Comparison of ENCODE assay signal across 8 cellular contexts in the genomic region with DNA sequence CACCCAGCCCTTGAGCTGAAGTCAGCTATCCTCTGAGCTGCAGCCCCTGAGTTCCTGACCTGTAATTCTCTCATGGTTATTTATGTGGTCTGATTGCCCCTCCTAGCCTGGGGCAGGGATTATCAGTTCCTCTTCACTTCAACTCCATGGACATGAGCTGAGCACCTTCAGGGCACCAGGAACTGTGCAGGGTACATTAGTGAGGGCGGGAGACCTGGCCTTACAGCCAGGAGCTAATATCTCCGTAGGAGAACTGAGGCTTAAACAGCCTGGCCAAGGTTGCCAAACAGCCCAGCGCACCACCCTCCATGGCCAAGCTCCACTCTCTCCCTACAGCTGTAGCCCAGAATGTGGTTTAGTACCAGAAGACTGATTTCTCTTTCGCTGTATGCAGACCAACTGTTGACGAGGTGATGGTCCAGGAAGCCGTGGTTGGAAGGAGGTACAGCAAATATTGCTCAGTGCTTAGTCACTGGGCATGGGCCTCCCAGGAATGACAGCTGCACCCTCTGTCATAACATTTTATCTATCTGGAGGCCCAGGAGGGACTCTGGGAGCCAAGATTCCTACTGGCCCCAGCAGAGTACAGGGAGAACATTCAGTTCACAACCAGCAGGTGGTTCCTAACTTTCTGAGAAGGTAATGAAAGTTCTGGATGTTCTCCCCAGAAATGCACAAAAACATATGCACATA.
DNase-seq lines count a peak whose midpoint lies in the region; ATAC-seq and TF ChIP-seq lines count a peak whose summit lies in the region.

No MANE protein-coding gene starts in this region.

- H3K9me2 ChIP-seq in Loucy (replicated peaks; ENCODE audit: low read depth, low read length) (no peaks in the 10 kb centered on the region), GM23338 (ENCODE audit: insufficient read depth) (peaks cover 7% of the 10 kb centered on the region; the same call in 1 of the 2 replicates)

- peaks cover 1% of the 10 kb centered on the region for H3K27me3 Mint-ChIP-seq in GM23338 (ENCODE audit: insufficient read depth, low read depth, poor library complexity)

- no peaks in the 10 kb centered on the region for H3K9me3 Mint-ChIP-seq in GM23338

- H3K79me2 ChIP-seq in Loucy (ENCODE audit: insufficient read depth, low read length) (no peaks in the 10 kb centered on the region), osteoblast (ENCODE audit: insufficient read depth, low read length) (no peaks in the 10 kb centered on the region), GM23338 (replicated peaks; ENCODE audit: insufficient read depth) (no peaks in the 10 kb centered on the region)

- peak; percentile 36 for TF ChIP-seq CTCF in Loucy (conservative IDR thresholded peaks at IDR 0.05; ENCODE audit: low read length)
- peak; percentile 64 for TF ChIP-seq CTCF in cardiac fibroblast (IDR thresholded peaks at IDR 0.05; ENCODE audit: low read depth, low read length)
- TF ChIP-seq CTCF in osteoblast (IDR thresholded peaks at IDR 0.05; ENCODE audit: extremely low read depth, low read depth, low read length), result peak; percentile 61
- TF ChIP-seq CTCF in GM23338 (conservative IDR thresholded peaks at IDR 0.05; ENCODE audit: low read depth in 2 of 2), result no peak

- H3K27ac Mint-ChIP-seq in GM23338, result no peak overlapping the region

- H3K4me3 Mint-ChIP-seq in GM23338, result no peak overlapping the region

- peak overlapping the region; percentile 25 for H3K4me3 ChIP-seq in Loucy (ENCODE audit: low read length, poor library complexity, severe bottlenecking)
- H3K4me3 ChIP-seq in cardiac fibroblast (replicated peaks in 1 of 2; ENCODE audit: low read depth in 2 of 2, low read length in 2 of 2), result no peak overlapping the region
- peak overlapping the region; percentile 4 for H3K4me3 ChIP-seq in osteoblast (ENCODE audit: insufficient read depth, low read length)
- H3K4me3 ChIP-seq in GM23338, result no peak overlapping the region

- H3K36me3 ChIP-seq in Loucy (ENCODE audit: insufficient read depth, low read length) (no peaks in the 10 kb centered on the region), osteoblast (ENCODE audit: insufficient read depth, low read length) (no peaks in the 10 kb centered on the region), GM23338 (ENCODE audit: insufficient read depth) (no peaks in the 10 kb centered on the region)

- H3K9me3 ChIP-seq in Loucy (ENCODE audit: insufficient read depth, low read depth, low read length) (no peaks in the 10 kb centered on the region), osteoblast (ENCODE audit: low read depth, low read length) (no peaks in the 10 kb centered on the region)

- peak overlapping the region; percentile 5 for H3K9ac ChIP-seq in Loucy (ENCODE audit: low read depth, low read length, poor library complexity, severe bottlenecking)

- peak overlapping the region; percentile 49 for H3K4me2 ChIP-seq in Loucy (ENCODE audit: low read depth, low read length, poor library complexity, severe bottlenecking)
- peak overlapping the region; percentile 47 for H3K4me2 ChIP-seq in osteoblast (ENCODE audit: insufficient read depth, low read length)
- H3K4me2 ChIP-seq in GM23338, result no peak overlapping the region

- H3K4me1 Mint-ChIP-seq in GM23338, result peaks cover 13% of the 10 kb centered on the region

- no peaks in the 10 kb centered on the region for H3F3A ChIP-seq in Loucy (ENCODE audit: low read depth)
- no peaks in the 10 kb centered on the region for H3F3A ChIP-seq in GM23338 (replicated peaks; ENCODE audit: low read depth)

- DNase-seq in EH (ENCODE audit: low read depth), result peak; percentile 96
- peak; percentile 98 to 99 for DNase-seq in cardiac fibroblast (ENCODE audit: low read depth in 2 of 2)
- peak; percentile 92 for DNase-seq in osteoblast (ENCODE audit: insufficient read length, low spot score, missing footprints)
- DNase-seq in NCI-H1105 (lab: John Stamatoyannopoulos, UW), result no peak
- DNase-seq in cerebellum (ENCODE audit: low spot score), result no peak
- DNase-seq in GM23338 (ENCODE audit: low spot score), result no peak

- no peaks in the 10 kb centered on the region for H3K36me3 Mint-ChIP-seq in GM23338 (ENCODE audit: low read depth)

- H4K20me1 ChIP-seq in Loucy (ENCODE audit: insufficient read depth, low read length, poor library complexity, severe bottlenecking) (no peaks in the 10 kb centered on the region), osteoblast (ENCODE audit: insufficient read depth, low read length) (no peaks in the 10 kb centered on the region), GM23338 (replicated peaks; ENCODE audit: insufficient read depth) (no peaks in the 10 kb centered on the region)

- H3K4me1 ChIP-seq in Loucy (ENCODE audit: insufficient read depth, low read length, poor library complexity, severe bottlenecking) (peaks cover 23% of the 10 kb centered on the region), osteoblast (ENCODE audit: insufficient read depth, low read length) (peaks cover 51% of the 10 kb centered on the region), GM23338 (ENCODE audit: insufficient read depth) (0 out of 2 replicates have a peak, but pooled peaks cover 2% of the 10 kb centered on the region)

- H2AFZ ChIP-seq in Loucy (ENCODE audit: low read length), result peak overlapping the region; percentile 52; the same call in 1 of the 2 replicates
- no peak overlapping the region for H2AFZ ChIP-seq in osteoblast (ENCODE audit: low read length)
- H2AFZ ChIP-seq in GM23338, result no peak overlapping the region

- no peaks in the 10 kb centered on the region for H3K27me3 ChIP-seq in Loucy (ENCODE audit: insufficient read depth, low read length, poor library complexity, severe bottlenecking)
- H3K27me3 ChIP-seq in osteoblast (ENCODE audit: insufficient read depth, low read length), result no peaks in the 10 kb centered on the region
- no peaks in the 10 kb centered on the region for H3K27me3 ChIP-seq in GM23338 (ENCODE audit: insufficient read depth)

- no peak for ATAC-seq in GM23338
- no peak for ATAC-seq in HG02623 (IDR thresholded peaks at IDR 0.05; ENCODE audit: unreplicated experiment)

- H3K27ac ChIP-seq in osteoblast (ENCODE audit: low read depth, low read length), result peak overlapping the region; percentile 86
- no peak overlapping the region for H3K27ac ChIP-seq in GM23338 (ENCODE audit: low read depth)

TF ChIP-seq in GM23338, 12 proteins besides CTCF, POLR2A, EP300 and RAD21 (continues in another document):
- TF ChIP-seq ZNF462 (CRISPR knock-in tag; IDR thresholded peaks at IDR 0.05), result no peak
- no peak for TF ChIP-seq EZH2phosphoT487 (IDR thresholded peaks at IDR 0.05; ENCODE audit: unreplicated experiment)
- no peak for TF ChIP-seq ZNF331 (CRISPR knock-in tag; IDR thresholded peaks at IDR 0.05; ENCODE audit: low read depth)
- no peak for TF ChIP-seq JUNB (IDR thresholded peaks at IDR 0.05; ENCODE audit: unreplicated experiment)
- TF ChIP-seq NANOG (IDR thresholded peaks at IDR 0.05; ENCODE audit: borderline replicate concordance), result no peak

Comparison
In these comparisons a context has a peak if more than half of its experiments do, and no peak if none do; other contexts are left out.
1. DNase-seq: peak in EH (single experiment), cardiac fibroblast (2 of 2) and osteoblast (single experiment); none in NCI-H1105 (single experiment), cerebellum (single experiment) and GM23338 (single experiment).
2. H3K4me3 ChIP-seq: peak in Loucy (single experiment) and osteoblast (single experiment); none in cardiac fibroblast (0 of 2) and GM23338 (single experiment).
3. CTCF ChIP-seq: peak in Loucy (single experiment), cardiac fibroblast (single experiment) and osteoblast (single experiment); none in GM23338 (0 of 2).